8 cellular contexts compared by ENCODE assay signal in the genomic region with DNA sequence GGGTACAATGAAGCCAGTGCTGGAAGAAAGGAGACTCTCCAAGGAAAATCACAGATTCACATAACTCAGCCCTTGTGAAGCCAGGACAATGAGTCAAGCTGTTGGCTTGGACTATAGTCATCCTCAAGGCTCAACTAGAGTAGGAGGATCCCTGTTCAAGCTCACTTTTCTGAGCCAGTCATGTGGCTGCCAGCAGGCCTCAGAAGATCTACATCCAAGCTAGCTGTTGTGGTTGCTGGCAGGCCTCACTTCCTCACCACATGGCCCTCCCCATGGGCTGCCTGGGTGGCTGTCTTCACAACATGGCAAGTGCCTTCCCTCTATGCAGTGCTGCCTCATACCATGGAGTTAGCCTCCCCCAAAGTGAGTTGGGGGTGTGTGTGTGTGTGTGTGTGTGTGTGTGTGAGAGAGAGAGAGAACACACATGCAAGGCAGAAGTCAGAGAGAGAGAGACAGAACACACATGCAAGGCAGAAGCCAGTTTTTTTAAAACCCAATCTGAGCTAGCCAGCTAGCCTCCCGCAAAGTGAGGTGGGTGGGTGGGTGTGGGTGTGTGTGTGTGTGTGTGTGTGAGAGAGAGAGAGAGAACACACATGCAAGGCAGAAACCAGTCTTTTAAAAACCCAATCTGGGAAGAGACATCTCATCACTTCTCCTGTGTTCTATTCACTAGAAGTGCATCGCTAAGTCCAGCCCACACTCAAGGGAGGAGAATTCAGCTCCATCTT. TPM values are rescaled to one million over a fixed set of nuclear protein-coding genes. Genes with fewer than 3 reads are reported as not detected.
DNase-seq lines count a peak whose midpoint lies in the region; ATAC-seq and TF ChIP-seq lines count a peak whose summit lies in the region.

No MANE protein-coding gene starts in this region.

- H3K27ac ChIP-seq in SJCRH30 (no peak overlapping the region), uterus (peak overlapping the region; percentile 55 to 62)

- DNase-seq in SJCRH30, result peak; percentile 65
- DNase-seq in activated gamma-delta T cell treated with anti-CD3 and anti-CD28 coated beads, Interleukin-2, amount 50 U/mL, for 16 hours (ENCODE audit: low read depth), result peak; percentile 64
- DNase-seq in globus pallidus (ENCODE audit: low spot score), result peak; percentile 57
- DNase-seq in renal cortical epithelial cell (ENCODE audit: low read depth), result peak; percentile 95
- DNase-seq in uterus, result peak; percentile 84 to 88
- DNase-seq in DMS53 treated with DMSO at 0.1 percent for 48 hours (lab: John Stamatoyannopoulos, UW; ENCODE audit: unreplicated experiment), result no peak

- peak; percentile 60 for ATAC-seq in GM18873 (IDR thresholded peaks at IDR 0.05; ENCODE audit: low FRiP score, unreplicated experiment)
- peak; percentile 85 for ATAC-seq in HG03097 (IDR thresholded peaks at IDR 0.05; ENCODE audit: low FRiP score, unreplicated experiment)

- no peak for TF ChIP-seq CTCF in uterus (IDR thresholded peaks at IDR 0.05)

- intact Hi-C loops in uterus (cut with DNase I; ENCODE audit: low total_unique reads), result no loop called here

- no peak for TF ChIP-seq POLR2A in uterus (IDR thresholded peaks at IDR 0.05)

- H3K27me3 ChIP-seq in SJCRH30, result no peaks in the 10 kb centered on the region
- no peaks in the 10 kb centered on the region for H3K27me3 ChIP-seq in uterus

- H3K4me1 ChIP-seq in SJCRH30 (0 out of 2 replicates have a peak, but pooled peaks cover 2% of the 10 kb centered on the region), uterus (no peaks in the 10 kb centered on the region)

- H3K9me3 ChIP-seq in SJCRH30 (replicated peaks) (no peaks in the 10 kb centered on the region), uterus (no peaks in the 10 kb centered on the region)

- no peaks in the 10 kb centered on the region for H3K36me3 ChIP-seq in SJCRH30
- H3K36me3 ChIP-seq in uterus, result no peaks in the 10 kb centered on the region

- H3K4me3 ChIP-seq in SJCRH30, result no peak overlapping the region
- no peak overlapping the region for H3K4me3 ChIP-seq in uterus

RNA-seq across cellular contexts. Expression of gene SCAI, which starts 17.1 kb away (rescaled TPM):
- total RNA-seq in SJCRH30 (2014; rRNA removed; shearing (Covaris generic)), result 13.5 and 14.2 TPM in 2 replicates
- total RNA-seq in renal cortical epithelial cell (2.4 and 9.1 TPM in 2 replicates), uterus (10 to 100 TPM; 10.2 to 26.4 (median 14.4) TPM)
